19 cellular contexts compared by ENCODE assay signal in genomic region chr2:128237911-128238697, GRCh38.
DNase-seq lines count a peak whose midpoint lies in the region; ATAC-seq, FAIRE-seq and TF ChIP-seq lines count a peak whose summit lies in the region.
"Had no signal": no experiment of that assay in that cellular context is flagged by ENCODE, and none has a peak within 500 bp of the region (broad histone marks: within the 10 kb centered on the region; RNA-seq: fewer than 3 reads in every experiment).

No MANE protein-coding gene starts in this region.

- no peak for TF ChIP-seq POLR2A in upper lobe of left lung (IDR thresholded peaks at IDR 0.05)

- H3K9me3 ChIP-seq in T-helper 17 cell (ENCODE audit: control insufficient read depth, low read length, poor library complexity, severe bottlenecking) (no peaks in the 10 kb centered on the region), upper lobe of left lung (no peaks in the 10 kb centered on the region)
- H3K9me3 ChIP-seq: HAP-1 had no signal

- TF ChIP-seq EP300 in upper lobe of left lung (IDR thresholded peaks at IDR 0.05) = no peak

- H3K27me3 ChIP-seq in dorsolateral prefrontal cortex (no peaks in the 10 kb centered on the region), upper lobe of left lung (no peaks in the 10 kb centered on the region)

- 88 to 93% methylated on average over 8 of the region's 8 CpGs for WGBS in upper lobe of left lung, 2 donors

- H3K36me3 ChIP-seq in upper lobe of left lung = no peaks in the 10 kb centered on the region
- H3K36me3 ChIP-seq: HAP-1 had no signal

- H3K27ac Mint-ChIP-seq in T-helper 17 cell = peak overlapping the region; percentile 67
- H3K27ac Mint-ChIP-seq: B cell; CD4-positive, alpha-beta T cell had no signal

- peaks cover 24% of the 10 kb centered on the region for H3K27me3 Mint-ChIP-seq in T-helper 17 cell
- H3K27me3 Mint-ChIP-seq: CD4-positive, alpha-beta T cell had no signal

- no peak for DNase-seq in T-helper 17 cell
- DNase-seq in dorsolateral prefrontal cortex = peak in 5 of 10 donors; percentile 31 to 74 (median 57)
- peak; percentile 53 for DNase-seq in mesenteric fat pad (ENCODE audit: low spot score)
- peak in 7 of 10 donors; percentile 46 to 90 (median 62) for DNase-seq in posterior cingulate gyrus
- DNase-seq in NCI-H226 = no peak
- DNase-seq in HTR-8/SVneo (ENCODE audit: insufficient read length, low spot score) = no peak
- no peak for DNase-seq in upper lobe of left lung
- DNase-seq: CD4-positive, alpha-beta T cell; DMS79; NCI-H1436 treated with DMSO at 0.1 percent for 48 hours; NCI-H2081; NCI-H2227 treated with DMSO at 0.1 percent for 48 hours; NCI-H526 had no signal

- H3K4me1 ChIP-seq in upper lobe of left lung = peaks cover under 1 to 9% (median 5%) of the 10 kb centered on the region in 4 donors
- H3K4me1 ChIP-seq: HAP-1 had no signal

- no peaks in the 10 kb centered on the region for H3K36me3 Mint-ChIP-seq in T-helper 17 cell (ENCODE audit: low read depth)

- H3K4me3 ChIP-seq in dorsolateral prefrontal cortex = peak overlapping the region in 1 of 59 donors; percentile 13
- H3K4me3 ChIP-seq in upper lobe of left lung = no peak overlapping the region
- H3K4me3 ChIP-seq: HAP-1 had no signal

- intact Hi-C loops in dorsolateral prefrontal cortex (cut with DNase I) = loop anchor here in 1 of 2 donors (2.0 kb wide), 1 partner anchor 77 kb away; no protein-coding TSS in a partner anchor
- intact Hi-C loops in posterior cingulate gyrus (cut with DNase I) = no loop called here

- peak overlapping the region in 54 of 59 donors; percentile 24 to 89 (median 76) for H3K27ac ChIP-seq in dorsolateral prefrontal cortex
- no peak overlapping the region for H3K27ac ChIP-seq in upper lobe of left lung
- H3K27ac ChIP-seq: RWPE1 had no signal

- TF ChIP-seq CTCF in dorsolateral prefrontal cortex (IDR thresholded peaks at IDR 0.05 in 54 of 56, conservative IDR thresholded peaks at IDR 0.05 in 2 of 56; ENCODE audit: low read depth in 1 of 56, partially characterized antibody in 56 of 56) (peak in 7 of 56 donors; percentile 13 to 34 (median 24)), upper lobe of left lung (IDR thresholded peaks at IDR 0.05) (no peak)

- no peak for FAIRE-seq in HTR-8/SVneo (lab: Jason Lieb, UNC)
- FAIRE-seq: G401.6, GM12891 had no signal

- no peak overlapping the region for H3K4me3 Mint-ChIP-seq in T-helper 17 cell
- H3K4me3 Mint-ChIP-seq: B cell; CD4-positive, alpha-beta T cell had no signal

- no peak for ATAC-seq in T-helper 17 cell
- ATAC-seq in upper lobe of left lung (ENCODE audit: low FRiP score in 2 of 2) = no peak
- ATAC-seq in activated CD4-positive, CD25-positive, alpha-beta regulatory T cell treated with anti-CD3 and anti-CD28 coated beads, Interleukin-2, amount 50 U/mL, for 24 hours = no peak

- peaks cover 3% of the 10 kb centered on the region for H3K4me1 Mint-ChIP-seq in T-helper 17 cell

Comparison
In these comparisons a context has a peak if more than half of its experiments do, and no peak if none do; other contexts are left out.
1. DNase-seq: peak in mesenteric fat pad (single experiment) and posterior cingulate gyrus (7 of 10); none in T-helper 17 cell (0 of 3), NCI-H226 (single experiment), HTR-8/SVneo (single experiment) and upper lobe of left lung (0 of 2).
2. H3K27ac ChIP-seq: peak in dorsolateral prefrontal cortex (54 of 59); none in upper lobe of left lung (0 of 4).